In the genomic region with DNA sequence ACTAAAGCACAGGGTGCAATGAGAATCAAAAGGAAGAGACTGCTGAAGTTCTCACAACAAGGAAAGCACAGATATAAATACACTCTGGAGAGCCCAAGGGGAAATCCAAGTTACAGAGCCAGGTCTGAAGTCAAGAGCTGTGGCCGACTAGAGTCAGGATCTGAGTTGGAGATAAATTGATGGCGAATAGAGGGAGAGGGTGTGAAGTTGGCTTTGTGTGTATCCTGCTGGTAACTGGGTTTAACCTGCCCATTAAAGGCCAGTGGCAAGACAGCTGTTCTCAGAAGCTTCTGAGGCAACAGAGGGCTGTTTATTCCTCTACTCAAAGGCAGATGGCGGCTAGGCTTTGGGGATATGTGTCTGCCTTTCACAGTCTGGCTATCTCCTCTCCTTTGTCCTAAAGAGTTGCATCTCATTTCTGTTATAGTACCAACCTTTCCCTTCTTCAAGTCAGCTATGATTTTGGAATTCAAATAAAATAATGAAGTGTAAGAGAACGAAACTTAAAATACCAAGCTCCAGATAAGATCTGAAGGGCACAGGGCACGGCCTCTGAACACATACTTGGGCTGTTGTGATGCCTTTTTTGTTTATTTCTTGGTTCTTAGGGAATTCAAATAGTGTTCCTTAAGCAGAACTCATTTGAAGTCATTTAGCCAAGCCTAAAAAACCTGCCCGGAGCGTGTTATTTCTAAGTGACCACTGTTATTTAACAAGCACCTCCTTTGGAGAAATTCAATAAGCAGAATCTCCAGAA, we compare ENCODE assay signal across 13 cellular contexts.
DNase-seq lines count a peak whose midpoint lies in the region; ATAC-seq, FAIRE-seq and TF ChIP-seq lines count a peak whose summit lies in the region.
"Had no signal": no experiment of that assay in that cellular context is flagged by ENCODE, and none has a peak within 500 bp of the region (broad histone marks: within the 10 kb centered on the region; RNA-seq: fewer than 3 reads in every experiment).

No MANE protein-coding gene starts in this region.

- ATAC-seq in GM18870 (IDR thresholded peaks at IDR 0.05; ENCODE audit: unreplicated experiment), result peak; percentile 49
- no peak for ATAC-seq in effector memory CD8-positive, alpha-beta T cell (replicated peaks)
- ATAC-seq: activated CD8-positive, alpha-beta T cell treated with anti-CD3 and anti-CD28 coated beads, Interleukin-2, amount 10 ng/mL, durations not matched to agents 7 days and 5 days; stimulated activated naive CD8-positive, alpha-beta T cell treated with anti-CD3 and anti-CD28 coated beads, Interleukin-15, amount 100 ng/mL, for 72 hours had no signal

- peaks cover 9% of the 10 kb centered on the region for H3K4me1 Mint-ChIP-seq in progenitor cell of endocrine pancreas (ENCODE audit: low read depth)
- no peaks in the 10 kb centered on the region for H3K4me1 Mint-ChIP-seq in activated naive CD8-positive, alpha-beta T cell treated with anti-CD3 and anti-CD28 coated beads for 36 hours
- no peaks in the 10 kb centered on the region for H3K4me1 Mint-ChIP-seq in effector memory CD8-positive, alpha-beta T cell (ENCODE audit: low read depth in 2 of 2)
- H3K4me1 Mint-ChIP-seq: CD4-positive, CD25-positive, alpha-beta regulatory T cell; stimulated activated naive CD8-positive, alpha-beta T cell treated with anti-CD3 and anti-CD28 coated beads, Interleukin-15, amount 100 ng/mL, for 72 hours had no signal

- no peak for FAIRE-seq in HTR-8/SVneo (lab: Jason Lieb, UNC)

- TF ChIP-seq CTCF in fibroblast of villous mesenchyme (IDR thresholded peaks at IDR 0.05; ENCODE audit: insufficient read depth, low read depth, low read length) (no peak), progenitor cell of endocrine pancreas (IDR thresholded peaks at IDR 0.05; ENCODE audit: unreplicated experiment) (no peak)

- peak overlapping the region; percentile 86 for H3K27ac Mint-ChIP-seq in progenitor cell of endocrine pancreas
- no peak overlapping the region for H3K27ac Mint-ChIP-seq in activated naive CD8-positive, alpha-beta T cell treated with anti-CD3 and anti-CD28 coated beads for 36 hours
- H3K27ac Mint-ChIP-seq in effector memory CD8-positive, alpha-beta T cell, result no peak overlapping the region
- H3K27ac Mint-ChIP-seq: activated CD8-positive, alpha-beta T cell treated with anti-CD3 and anti-CD28 coated beads, Interleukin-2, amount 10 ng/mL, durations not matched to agents 7 days and 5 days; activated naive CD4-positive, alpha-beta T cell treated with anti-CD3 and anti-CD28 coated beads for 36 hours had no signal

- no peaks in the 10 kb centered on the region for H3K36me3 Mint-ChIP-seq in progenitor cell of endocrine pancreas (ENCODE audit: insufficient read depth)
- no peaks in the 10 kb centered on the region for H3K36me3 Mint-ChIP-seq in activated naive CD8-positive, alpha-beta T cell treated with anti-CD3 and anti-CD28 coated beads for 36 hours
- no peaks in the 10 kb centered on the region for H3K36me3 Mint-ChIP-seq in effector memory CD8-positive, alpha-beta T cell (ENCODE audit: insufficient read depth)
- H3K36me3 Mint-ChIP-seq: CD4-positive, CD25-positive, alpha-beta regulatory T cell had no signal

- H3K9me3 Mint-ChIP-seq in progenitor cell of endocrine pancreas (ENCODE audit: low read depth), result no peaks in the 10 kb centered on the region
- no peaks in the 10 kb centered on the region for H3K9me3 Mint-ChIP-seq in activated naive CD8-positive, alpha-beta T cell treated with anti-CD3 and anti-CD28 coated beads for 36 hours
- H3K9me3 Mint-ChIP-seq in effector memory CD8-positive, alpha-beta T cell, result peaks cover 0 to under 1% of the 10 kb centered on the region in 2 donors
- H3K9me3 Mint-ChIP-seq: activated naive CD4-positive, alpha-beta T cell treated with anti-CD3 and anti-CD28 coated beads for 36 hours; stimulated activated naive CD8-positive, alpha-beta T cell treated with anti-CD3 and anti-CD28 coated beads, Interleukin-15, amount 100 ng/mL, for 72 hours had no signal

- H3K4me3 Mint-ChIP-seq in progenitor cell of endocrine pancreas (ENCODE audit: low read depth), result no peak overlapping the region
- no peak overlapping the region for H3K4me3 Mint-ChIP-seq in activated naive CD8-positive, alpha-beta T cell treated with anti-CD3 and anti-CD28 coated beads for 36 hours
- no peak overlapping the region for H3K4me3 Mint-ChIP-seq in effector memory CD8-positive, alpha-beta T cell
- H3K4me3 Mint-ChIP-seq: activated CD8-positive, alpha-beta T cell treated with anti-CD3 and anti-CD28 coated beads, Interleukin-2, amount 10 ng/mL, durations not matched to agents 7 days and 5 days; activated naive CD4-positive, alpha-beta T cell treated with anti-CD3 and anti-CD28 coated beads for 36 hours; CD4-positive, CD25-positive, alpha-beta regulatory T cell; stimulated activated naive CD8-positive, alpha-beta T cell treated with anti-CD3 and anti-CD28 coated beads, Interleukin-15, amount 100 ng/mL, for 72 hours had no signal

- H3K4me3 ChIP-seq in fibroblast of villous mesenchyme (ENCODE audit: low read depth, low read length), result no peak overlapping the region

- no peaks in the 10 kb centered on the region for H3K27me3 Mint-ChIP-seq in progenitor cell of endocrine pancreas
- peaks cover 9% of the 10 kb centered on the region for H3K27me3 Mint-ChIP-seq in activated naive CD8-positive, alpha-beta T cell treated with anti-CD3 and anti-CD28 coated beads for 36 hours
- H3K27me3 Mint-ChIP-seq in effector memory CD8-positive, alpha-beta T cell, result no peaks in the 10 kb centered on the region

- DNase-seq in NCI-H2227 (lab: John Stamatoyannopoulos, UW; ENCODE audit: unreplicated experiment), result peak; percentile 38
- peak; percentile 60 for DNase-seq in fibroblast of villous mesenchyme (ENCODE audit: low read depth)
- no peak for DNase-seq in progenitor cell of endocrine pancreas (ENCODE audit: low spot score, unreplicated experiment)
- DNase-seq in cortex of kidney (lab: John Stamatoyannopoulos, UW), result no peak
- no peak for DNase-seq in HTR-8/SVneo (ENCODE audit: insufficient read length, low spot score)
- DNase-seq in activated naive CD8-positive, alpha-beta T cell treated with anti-CD3 and anti-CD28 coated beads for 36 hours, result no peak
- DNase-seq in effector memory CD8-positive, alpha-beta T cell, result no peak
- DNase-seq: activated CD8-positive, alpha-beta T cell treated with anti-CD3 and anti-CD28 coated beads, Interleukin-2, amount 10 ng/mL, durations not matched to agents 7 days and 5 days; activated naive CD4-positive, alpha-beta T cell treated with anti-CD3 and anti-CD28 coated beads for 36 hours; CD4-positive, CD25-positive, alpha-beta regulatory T cell; stimulated activated CD4-positive, alpha-beta T cell treated with anti-CD3 and anti-CD28 coated beads, Interleukin-2, amount 100 ng/mL, for 48 hours; stimulated activated naive CD8-positive, alpha-beta T cell treated with anti-CD3 and anti-CD28 coated beads, Interleukin-15, amount 100 ng/mL, for 72 hours had no signal

Comparison
In these comparisons a context has a peak if more than half of its experiments do, and no peak if none do; other contexts are left out.
1. DNase-seq: peak in NCI-H2227 (single experiment) and fibroblast of villous mesenchyme (single experiment); none in progenitor cell of endocrine pancreas (single experiment), cortex of kidney (single experiment), HTR-8/SVneo (single experiment), activated naive CD8-positive, alpha-beta T cell treated with anti-CD3 and anti-CD28 coated beads for 36 hours (single experiment) and effector memory CD8-positive, alpha-beta T cell (0 of 3).